ENCODE assay signal across 1 cellular context in genomic region chr1:21773585-21773984, GRCh38.
TF ChIP-seq lines count a peak whose summit lies in the region.

No MANE protein-coding gene starts in this region.

TF ChIP-seq in K562, 482 proteins besides CTCF, POLR2A, EP300 and RAD21 (continued from another document):
- TF ChIP-seq MYNN (IDR thresholded peaks at IDR 0.05) (no peak), MYNN (CRISPR knock-in tag; IDR thresholded peaks at IDR 0.05) (no peak), HEY1 (CRISPR knock-in tag; IDR thresholded peaks at IDR 0.05; ENCODE audit: borderline replicate concordance) (no peak), ARHGAP35 (IDR thresholded peaks at IDR 0.05; ENCODE audit: partially characterized antibody) (no peak), YY1 (IDR thresholded peaks at IDR 0.05; ENCODE audit: borderline replicate concordance in 1 of 3, control insufficient read depth in 1 of 3, extremely low read depth in 1 of 3, insufficient read depth in 3 of 3, insufficient read length in 1 of 3, insufficient replicate concordance in 2 of 3, low read depth in 1 of 3, low read length in 2 of 3) (no peak), ZNF639 (CRISPR knock-in tag; conservative IDR thresholded peaks at IDR 0.05 in 1 of 2, IDR thresholded peaks at IDR 0.05 in 1 of 2) (no peak), ZNF707 (CRISPR knock-in tag; conservative IDR thresholded peaks at IDR 0.05) (no peak), SREBF2 (CRISPR knock-in tag; IDR thresholded peaks at IDR 0.05) (no peak), ZNF668 (CRISPR knock-in tag; IDR thresholded peaks at IDR 0.05) (no peak)
- TF ChIP-seq, protein P1, sequence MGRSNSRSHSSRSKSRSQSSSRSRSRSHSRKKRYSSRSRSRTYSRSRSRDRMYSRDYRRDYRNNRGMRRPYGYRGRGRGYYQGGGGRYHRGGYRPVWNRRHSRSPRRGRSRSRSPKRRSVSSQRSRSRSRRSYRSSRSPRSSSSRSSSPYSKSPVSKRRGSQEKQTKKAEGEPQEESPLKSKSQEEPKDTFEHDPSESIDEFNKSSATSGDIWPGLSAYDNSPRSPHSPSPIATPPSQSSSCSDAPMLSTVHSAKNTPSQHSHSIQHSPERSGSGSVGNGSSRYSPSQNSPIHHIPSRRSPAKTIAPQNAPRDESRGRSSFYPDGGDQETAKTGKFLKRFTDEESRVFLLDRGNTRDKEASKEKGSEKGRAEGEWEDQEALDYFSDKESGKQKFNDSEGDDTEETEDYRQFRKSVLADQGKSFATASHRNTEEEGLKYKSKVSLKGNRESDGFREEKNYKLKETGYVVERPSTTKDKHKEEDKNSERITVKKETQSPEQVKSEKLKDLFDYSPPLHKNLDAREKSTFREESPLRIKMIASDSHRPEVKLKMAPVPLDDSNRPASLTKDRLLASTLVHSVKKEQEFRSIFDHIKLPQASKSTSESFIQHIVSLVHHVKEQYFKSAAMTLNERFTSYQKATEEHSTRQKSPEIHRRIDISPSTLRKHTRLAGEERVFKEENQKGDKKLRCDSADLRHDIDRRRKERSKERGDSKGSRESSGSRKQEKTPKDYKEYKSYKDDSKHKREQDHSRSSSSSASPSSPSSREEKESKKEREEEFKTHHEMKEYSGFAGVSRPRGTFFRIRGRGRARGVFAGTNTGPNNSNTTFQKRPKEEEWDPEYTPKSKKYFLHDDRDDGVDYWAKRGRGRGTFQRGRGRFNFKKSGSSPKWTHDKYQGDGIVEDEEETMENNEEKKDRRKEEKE (IDR thresholded peaks at IDR 0.05; ENCODE audit: borderline replicate concordance in 1 of 2, control insufficient read depth in 1 of 2, low read depth in 2 of 2, low read length in 1 of 2), result no peak
TF ChIP-seq in K562: peak in this region for 0.
